2 cellular contexts compared by ENCODE assay signal in genomic region chr7:13894956-13895355, GRCh38.
TF ChIP-seq lines count a peak whose summit lies in the region.

No MANE protein-coding gene starts in this region.

TF ChIP-seq in SK-N-SH, 30 proteins besides CTCF, POLR2A, EP300 and RAD21 (continued from another document):
- TF ChIP-seq GATA2 (CRISPR knock-in tag; IDR thresholded peaks at IDR 0.05) (no peak), CHD2 (IDR thresholded peaks at IDR 0.05; ENCODE audit: low read length, partially characterized antibody) (no peak), POLR2AphosphoS5 (IDR thresholded peaks at IDR 0.05; ENCODE audit: low read depth, low read length) (no peak)
- TF ChIP-seq, protein P1, sequence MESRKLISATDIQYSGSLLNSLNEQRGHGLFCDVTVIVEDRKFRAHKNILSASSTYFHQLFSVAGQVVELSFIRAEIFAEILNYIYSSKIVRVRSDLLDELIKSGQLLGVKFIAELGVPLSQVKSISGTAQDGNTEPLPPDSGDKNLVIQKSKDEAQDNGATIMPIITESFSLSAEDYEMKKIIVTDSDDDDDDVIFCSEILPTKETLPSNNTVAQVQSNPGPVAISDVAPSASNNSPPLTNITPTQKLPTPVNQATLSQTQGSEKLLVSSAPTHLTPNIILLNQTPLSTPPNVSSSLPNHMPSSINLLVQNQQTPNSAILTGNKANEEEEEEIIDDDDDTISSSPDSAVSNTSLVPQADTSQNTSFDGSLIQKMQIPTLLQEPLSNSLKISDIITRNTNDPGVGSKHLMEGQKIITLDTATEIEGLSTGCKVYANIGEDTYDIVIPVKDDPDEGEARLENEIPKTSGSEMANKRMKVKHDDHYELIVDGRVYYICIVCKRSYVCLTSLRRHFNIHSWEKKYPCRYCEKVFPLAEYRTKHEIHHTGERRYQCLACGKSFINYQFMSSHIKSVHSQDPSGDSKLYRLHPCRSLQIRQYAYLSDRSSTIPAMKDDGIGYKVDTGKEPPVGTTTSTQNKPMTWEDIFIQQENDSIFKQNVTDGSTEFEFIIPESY (IDR thresholded peaks at IDR 0.05; ENCODE audit: borderline replicate concordance, low read depth), result no peak

TF ChIP-seq in SK-N-SH treated with all-trans-retinoic acid at 6 μM for 48 hours, 23 proteins besides CTCF, POLR2A, EP300 and RAD21 (continued from another document):
- no peak for TF ChIP-seq TSHZ2 (CRISPR knock-in tag; IDR thresholded peaks at IDR 0.05)
